In genomic region chr15:82689147-82689546, GRCh38 we compare ENCODE assay signal across 24 cellular contexts. TPM values are rescaled to one million over a fixed set of nuclear protein-coding genes. Genes with fewer than 3 reads are reported as not detected.
DNase-seq lines count a peak whose midpoint lies in the region; ATAC-seq and TF ChIP-seq lines count a peak whose summit lies in the region.
"Had no signal": no experiment of that assay in that cellular context is flagged by ENCODE, and none has a peak within 500 bp of the region (broad histone marks: within the 10 kb centered on the region; RNA-seq: fewer than 3 reads in every experiment).

No MANE protein-coding gene starts in this region.

- H3K27me3 ChIP-seq in WERI-Rb-1 (ENCODE audit: insufficient read depth, low read depth, severe bottlenecking) (no peaks in the 10 kb centered on the region), endodermal cell (ENCODE audit: control insufficient read depth, insufficient read depth, low read length, poor library complexity, severe bottlenecking) (no peaks in the 10 kb centered on the region), osteoblast (ENCODE audit: insufficient read depth, low read length) (no peaks in the 10 kb centered on the region), upper lobe of right lung (peaks cover under 1% of the 10 kb centered on the region)
- H3K27me3 ChIP-seq: BLaER1 treated with 17β-estradiol and CSF1 and Interleukin-3, amounts not matched to agents 10 nM and 100 nM had no signal

- TF ChIP-seq CTCF in WERI-Rb-1 (IDR thresholded peaks at IDR 0.05; ENCODE audit: low read depth, low read length) = no peak
- no peak for TF ChIP-seq CTCF in endodermal cell (conservative IDR thresholded peaks at IDR 0.05)
- no peak for TF ChIP-seq CTCF in osteoblast (IDR thresholded peaks at IDR 0.05; ENCODE audit: extremely low read depth, low read depth, low read length)
- no peak for TF ChIP-seq CTCF in upper lobe of right lung (IDR thresholded peaks at IDR 0.05)
- TF ChIP-seq CTCF in Calu3 (IDR thresholded peaks at IDR 0.05; ENCODE audit: unreplicated experiment) = no peak

- H3K27ac Mint-ChIP-seq in endodermal cell (no peak overlapping the region), Calu3 (ENCODE audit: unreplicated experiment) (no peak overlapping the region)
- H3K27ac Mint-ChIP-seq: B cell; CD4-positive, alpha-beta T cell; CD8-positive, alpha-beta T cell had no signal

- no peaks in the 10 kb centered on the region for H3K4me1 ChIP-seq in endodermal cell (ENCODE audit: control insufficient read depth, insufficient read depth, low read length)
- no peaks in the 10 kb centered on the region for H3K4me1 ChIP-seq in osteoblast (ENCODE audit: insufficient read depth, low read length)
- H3K4me1 ChIP-seq in upper lobe of right lung = no peaks in the 10 kb centered on the region
- H3K4me1 ChIP-seq: A549; BLaER1 treated with 17β-estradiol and CSF1 and Interleukin-3, amounts not matched to agents 10 nM and 100 nM; Caco-2 had no signal

- ATAC-seq in upper lobe of right lung (no peak), HG03354 (IDR thresholded peaks at IDR 0.05; ENCODE audit: poor library complexity, severe bottlenecking, unreplicated experiment) (no peak), HG02973 (IDR thresholded peaks at IDR 0.05; ENCODE audit: unreplicated experiment) (no peak)
- ATAC-seq: CD8-positive, alpha-beta T cell; GM12878 had no signal

- H3K27me3 Mint-ChIP-seq in endodermal cell (ENCODE audit: insufficient read depth) = no peaks in the 10 kb centered on the region
- no peaks in the 10 kb centered on the region for H3K27me3 Mint-ChIP-seq in Calu3 (ENCODE audit: unreplicated experiment)

- no peaks in the 10 kb centered on the region for H4K20me1 ChIP-seq in osteoblast (ENCODE audit: insufficient read depth, low read length)
- H4K20me1 ChIP-seq: BLaER1 treated with 17β-estradiol and CSF1 and Interleukin-3, amounts not matched to agents 10 nM and 100 nM had no signal

- BruUV-seq in Calu3 (replicated peaks; lab: Mats Ljungman, UMichigan) = no TSS peak

- H3K27ac ChIP-seq in WERI-Rb-1 (peak overlapping the region; percentile 45), endodermal cell (ENCODE audit: low read depth, low read length) (no peak overlapping the region), osteoblast (ENCODE audit: low read depth, low read length) (no peak overlapping the region), upper lobe of right lung (no peak overlapping the region)
- H3K27ac ChIP-seq: 22Rv1; A549; BLaER1 treated with 17β-estradiol and CSF1 and Interleukin-3, amounts not matched to agents 10 nM and 100 nM; C4-2B had no signal

- intact Hi-C loops in upper lobe of right lung (cut with DNase I) = no loop called here
- intact Hi-C loops in Calu3 (cut with micrococcal nuclease; ENCODE audit: unreplicated experiment) = no loop called here

- H3K9me3 ChIP-seq in WERI-Rb-1 (ENCODE audit: severe bottlenecking) (no peaks in the 10 kb centered on the region), endodermal cell (ENCODE audit: control insufficient read depth, low read length) (no peaks in the 10 kb centered on the region), osteoblast (ENCODE audit: low read depth, low read length) (no peaks in the 10 kb centered on the region), upper lobe of right lung (no peaks in the 10 kb centered on the region)
- H3K9me3 ChIP-seq: A549; BLaER1 treated with 17β-estradiol and CSF1 and Interleukin-3, amounts not matched to agents 10 nM and 100 nM; Caco-2 had no signal

- WGBS in endodermal cell (ENCODE audit: insufficient coverage in 1 of 2, insufficient read length in 1 of 2), 2 experiments = 96 to 100% methylated on average over 2 to 8 of the region's 8 CpGs

- H3K4me3 Mint-ChIP-seq in endodermal cell = no peak overlapping the region
- no peak overlapping the region for H3K4me3 Mint-ChIP-seq in Calu3 (ENCODE audit: low read depth, unreplicated experiment)
- H3K4me3 Mint-ChIP-seq: B cell; CD4-positive, alpha-beta T cell; CD8-positive, alpha-beta T cell had no signal

- DNase-seq in WERI-Rb-1 (peak; percentile 39), endodermal cell (peak; percentile 34), osteoblast (ENCODE audit: insufficient read length, low spot score, missing footprints) (peak; percentile 66), upper lobe of right lung (peak; percentile 27), Calu3 (no peak)
- DNase-seq: AML-193; Caco-2; CD4-positive, alpha-beta T cell; CD8-positive, alpha-beta T cell; DMS 273 treated with DMSO at 0.1 percent for 48 hours; DMS153; DMS53; DMS79; DND-41; EL; GDM1 had no signal

- H3K4me3 ChIP-seq in WERI-Rb-1 (ENCODE audit: low read depth, low read length) (no peak overlapping the region), endodermal cell (ENCODE audit: low read length) (no peak overlapping the region), osteoblast (ENCODE audit: insufficient read depth, low read length) (no peak overlapping the region), upper lobe of right lung (no peak overlapping the region)
- H3K4me3 ChIP-seq: A549; BLaER1 treated with 17β-estradiol and CSF1 and Interleukin-3, amounts not matched to agents 10 nM and 100 nM; GM12878 had no signal

- H3K4me2 ChIP-seq in osteoblast (ENCODE audit: insufficient read depth, low read length) = no peak overlapping the region
- H3K4me2 ChIP-seq: A549; BLaER1 treated with 17β-estradiol and CSF1 and Interleukin-3, amounts not matched to agents 10 nM and 100 nM had no signal

- H3K36me3 ChIP-seq in WERI-Rb-1 (peaks cover 31% of the 10 kb centered on the region), endodermal cell (ENCODE audit: control insufficient read depth, insufficient read depth, low read length) (no peaks in the 10 kb centered on the region), osteoblast (ENCODE audit: insufficient read depth, low read length) (no peaks in the 10 kb centered on the region), upper lobe of right lung (no peaks in the 10 kb centered on the region)
- H3K36me3 ChIP-seq: BLaER1 treated with 17β-estradiol and CSF1 and Interleukin-3, amounts not matched to agents 10 nM and 100 nM had no signal

- H3K4me1 Mint-ChIP-seq in endodermal cell (no peaks in the 10 kb centered on the region), Calu3 (ENCODE audit: low read depth, unreplicated experiment) (no peaks in the 10 kb centered on the region)
- H3K4me1 Mint-ChIP-seq: B cell had no signal

- no peaks in the 10 kb centered on the region for H3K79me2 ChIP-seq in osteoblast (ENCODE audit: insufficient read depth, low read length)

- no peak overlapping the region for H2AFZ ChIP-seq in osteoblast (ENCODE audit: low read length)

- peaks cover 7% of the 10 kb centered on the region for H3K36me3 Mint-ChIP-seq in endodermal cell (ENCODE audit: low read depth)
- H3K36me3 Mint-ChIP-seq in Calu3 (ENCODE audit: insufficient read depth, unreplicated experiment) = no peaks in the 10 kb centered on the region
- H3K36me3 Mint-ChIP-seq: CD8-positive, alpha-beta T cell had no signal

- H3K9me3 Mint-ChIP-seq in endodermal cell = peaks cover 2% of the 10 kb centered on the region
- H3K9me3 Mint-ChIP-seq in Calu3 (ENCODE audit: low read depth, unreplicated experiment) = no peaks in the 10 kb centered on the region
- H3K9me3 Mint-ChIP-seq: CD4-positive, alpha-beta T cell; CD8-positive, alpha-beta T cell had no signal

- CTCF ChIA-PET in Calu3 (lab: Charles Lee) = no interaction called here

- H3K9ac ChIP-seq in endodermal cell (ENCODE audit: extremely low read depth, low read length, poor library complexity, severe bottlenecking) = no peak overlapping the region
- H3K9ac ChIP-seq: BLaER1 treated with 17β-estradiol and CSF1 and Interleukin-3, amounts not matched to agents 10 nM and 100 nM had no signal

RNA-seq across cellular contexts. Expression of gene AP3B2, which starts 20.5 kb away (rescaled TPM):
- 10 to 100 TPM; 22.4 to 24.4 TPM for total RNA-seq in endodermal cell
- 11.0 TPM for polyA plus RNA-seq in endodermal cell (2013, experiment 1 of 2)
- 9.0 TPM for polyA plus RNA-seq in endodermal cell (2013, experiment 2 of 2)
- total RNA-seq in osteoblast = under 0.01 and 0.36 TPM in 2 replicates
- 3.8 TPM for total RNA-seq in upper lobe of right lung
- total RNA-seq in Calu3 (2022) = 13.1 and 24.7 TPM in 2 replicates
- total RNA-seq: GM12878 had no signal
- polyA plus RNA-seq: GM12878 had no signal

RNA-seq across cellular contexts. Expression of gene CPEB1, which starts 42.0 kb away (rescaled TPM):
- total RNA-seq in endodermal cell (1 to 10 TPM; 1.0 to 1.4 TPM), osteoblast (29.2 and 36.6 TPM in 2 replicates), upper lobe of right lung (2.5 TPM), Calu3 (2022) (5.3 and 7.6 TPM in 2 replicates)
- 2.8 TPM for polyA plus RNA-seq in endodermal cell (2013, experiment 1 of 2)
- 3.2 TPM for polyA plus RNA-seq in endodermal cell (2013, experiment 2 of 2)
